18 cellular contexts compared by ENCODE assay signal in the genomic region with DNA sequence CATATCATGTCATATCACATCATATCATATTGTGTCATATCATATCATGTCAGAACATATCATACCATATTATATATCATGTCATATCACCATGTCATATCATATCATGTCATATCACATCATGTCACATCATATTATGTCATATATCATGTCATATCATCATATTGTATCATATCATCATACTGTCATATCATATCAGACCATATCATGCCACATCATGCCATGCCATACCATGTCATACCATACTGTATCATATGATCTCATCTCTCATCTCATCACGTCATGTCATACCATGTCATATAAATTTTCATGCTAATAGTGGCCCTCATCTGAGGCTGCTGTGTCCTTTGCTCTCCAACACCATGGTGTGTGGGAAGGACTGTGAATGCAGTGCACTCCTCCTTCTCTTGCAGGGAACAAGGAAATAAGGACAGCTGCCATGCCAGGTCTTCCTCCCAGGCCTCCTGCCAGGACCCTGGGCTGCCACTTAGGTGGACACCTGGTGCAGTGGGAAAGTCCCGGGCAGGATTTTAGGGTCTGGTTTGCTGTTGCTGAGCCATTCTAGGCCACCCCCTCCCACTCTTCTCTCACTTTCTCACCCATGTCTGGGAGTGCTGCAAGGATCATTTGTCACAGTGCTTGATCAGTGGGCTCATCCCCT.
DNase-seq lines count a peak whose midpoint lies in the region; ATAC-seq and TF ChIP-seq lines count a peak whose summit lies in the region.
"Had no signal": no experiment of that assay in that cellular context is flagged by ENCODE, and none has a peak within 500 bp of the region (broad histone marks: within the 10 kb centered on the region; RNA-seq: fewer than 3 reads in every experiment).

No MANE protein-coding gene starts in this region.

- no peaks in the 10 kb centered on the region for H3K79me1 ChIP-seq in H9 (ENCODE audit: insufficient read depth, low read depth, low read length, poor library complexity, severe bottlenecking)

- H4K5ac ChIP-seq in H9 (ENCODE audit: insufficient read length, low read depth, low read length), result no peak overlapping the region

- no peaks in the 10 kb centered on the region for H4K20me1 ChIP-seq in H9 (ENCODE audit: control insufficient read depth, insufficient read depth, insufficient read length)

- H3K4me2 ChIP-seq in H9 (ENCODE audit: insufficient read depth, insufficient read length, low read length), result no peak overlapping the region
- H3K4me2 ChIP-seq: KMS-11 had no signal

- peaks cover 11 to 12% of the 10 kb centered on the region in 2 experiments; a peak in 3 of 4 replicates for H3K4me1 Mint-ChIP-seq in H9

- no peak overlapping the region for H3K23ac ChIP-seq in H9 (ENCODE audit: insufficient read length, low read depth, low read length)

- H3K27me3 ChIP-seq in right atrium auricular region (no peaks in the 10 kb centered on the region), right cardiac atrium (ENCODE audit: control insufficient read depth, insufficient read depth) (no peaks in the 10 kb centered on the region), H9 (ENCODE audit: insufficient read depth, low read length) (no peaks in the 10 kb centered on the region), esophagus muscularis mucosa (no peaks in the 10 kb centered on the region)

- no peaks in the 10 kb centered on the region for H3K23me2 ChIP-seq in H9 (ENCODE audit: insufficient read length, low read depth, low read length, poor library complexity, severe bottlenecking)

- no peak overlapping the region for H2BK20ac ChIP-seq in H9 (ENCODE audit: low read depth, low read length, poor library complexity, severe bottlenecking)

- H3K9me3 ChIP-seq in right atrium auricular region, result no peaks in the 10 kb centered on the region
- no peaks in the 10 kb centered on the region for H3K9me3 ChIP-seq in right cardiac atrium (ENCODE audit: control insufficient read depth, low read length)
- no peaks in the 10 kb centered on the region for H3K9me3 ChIP-seq in H9 (ENCODE audit: control insufficient read depth, low read depth, low read length)
- H3K9me3 ChIP-seq in esophagus muscularis mucosa, result no peaks in the 10 kb centered on the region

- H4K8ac ChIP-seq in H9 (replicated peaks; ENCODE audit: insufficient read length, low read depth, low read length), result peak overlapping the region; percentile 43

- H3T11ph ChIP-seq in H9 (ENCODE audit: low read length), result no peak overlapping the region

- H3K27ac Mint-ChIP-seq in H9, result no peak overlapping the region
- H3K27ac Mint-ChIP-seq: T-helper 1 cell treated with Interleukin-12 subunit alpha and Interleukin-12 subunit beta and Interleukin-4 antibody, amounts not matched to agents 30 μg/mL and 1 μg/mL, for 36 hours had no signal

- H3K18ac ChIP-seq in H9 (ENCODE audit: insufficient read length, low read depth, low read length), result no peak overlapping the region

- H2AK5ac ChIP-seq in H9 (ENCODE audit: insufficient read length, low read length), result no peak overlapping the region

- TF ChIP-seq CTCF in right atrium auricular region (IDR thresholded peaks at IDR 0.05) (no peak), H9 (conservative IDR thresholded peaks at IDR 0.05) (no peak), esophagus muscularis mucosa (IDR thresholded peaks at IDR 0.05) (no peak)

- no peak overlapping the region for H3K56ac ChIP-seq in H9 (ENCODE audit: insufficient read length, low read depth, low read length)

- TF ChIP-seq POLR2A in esophagus muscularis mucosa (IDR thresholded peaks at IDR 0.05; ENCODE audit: low read depth), result no peak

- H3K4ac ChIP-seq in H9 (ENCODE audit: low read depth, low read length), result no peak overlapping the region

- peaks cover 2% of the 10 kb centered on the region for H3K27me3 Mint-ChIP-seq in H9 (ENCODE audit: low read depth)

- 82% methylated on average over 2 of the region's 2 CpGs for WGBS in right cardiac atrium
- WGBS in H9 (ENCODE audit: extremely low coverage, insufficient read length, low lambda C conversion rate), result no CpG with 5 or more reads among the region's 2 CpGs
- 82% methylated on average over 2 of the region's 2 CpGs for WGBS in esophagus muscularis mucosa

- no peak overlapping the region for H2BK12ac ChIP-seq in H9 (ENCODE audit: insufficient read length, low read depth, low read length)

- no peak overlapping the region for H3K4me3 Mint-ChIP-seq in H9
- H3K4me3 Mint-ChIP-seq: T-helper 1 cell treated with Interleukin-12 subunit alpha and Interleukin-12 subunit beta and Interleukin-4 antibody, amounts not matched to agents 30 μg/mL and 1 μg/mL, for 36 hours had no signal

- ATAC-seq in right cardiac atrium, result no peak
- ATAC-seq in GM19035 (IDR thresholded peaks at IDR 0.05; ENCODE audit: unreplicated experiment), result no peak

- no peak overlapping the region for H2AFZ ChIP-seq in H9 (ENCODE audit: low read length)

- no peaks in the 10 kb centered on the region for H3K4me1 ChIP-seq in right atrium auricular region
- no peaks in the 10 kb centered on the region for H3K4me1 ChIP-seq in right cardiac atrium (ENCODE audit: control insufficient read depth, insufficient read depth, low read length)
- no peaks in the 10 kb centered on the region; the same call in 1 of the 2 replicates for H3K4me1 ChIP-seq in H9 (ENCODE audit: insufficient read depth, low read length)
- H3K4me1 ChIP-seq in esophagus muscularis mucosa, result no peaks in the 10 kb centered on the region

- H3K27ac ChIP-seq in right atrium auricular region (no peak overlapping the region), right cardiac atrium (ENCODE audit: low read length) (no peak overlapping the region), H9 (ENCODE audit: insufficient read length, low read depth, low read length) (no peak overlapping the region), esophagus muscularis mucosa (replicated peaks in 1 of 4) (no peak overlapping the region)
- H3K27ac ChIP-seq: KMS-11 had no signal

- H3K36me3 ChIP-seq in right atrium auricular region, result no peaks in the 10 kb centered on the region
- no peaks in the 10 kb centered on the region for H3K36me3 ChIP-seq in esophagus muscularis mucosa

- no peak overlapping the region for H3K14ac ChIP-seq in H9 (ENCODE audit: insufficient read depth, low read length)

- H3K4me3 ChIP-seq in right atrium auricular region (no peak overlapping the region), right cardiac atrium (ENCODE audit: low read length) (no peak overlapping the region), esophagus muscularis mucosa (no peak overlapping the region)

- no peak overlapping the region for H3K9ac ChIP-seq in H9 (ENCODE audit: extremely low read depth, insufficient read length, low read length)
- H3K9ac ChIP-seq: KMS-11 had no signal

- no peak overlapping the region for H4K91ac ChIP-seq in H9 (ENCODE audit: insufficient read length, low read depth, low read length)

- H2BK15ac ChIP-seq in H9 (ENCODE audit: low read depth, low read length), result no peak overlapping the region

- no peak for TF ChIP-seq EP300 in esophagus muscularis mucosa (IDR thresholded peaks at IDR 0.05)

- no peak overlapping the region for H2BK120ac ChIP-seq in H9 (ENCODE audit: low read depth, low read length, poor library complexity, severe bottlenecking)

- H3K9me3 Mint-ChIP-seq in H9, result no peaks in the 10 kb centered on the region
- H3K9me3 Mint-ChIP-seq: T-helper 1 cell treated with Interleukin-12 subunit alpha and Interleukin-12 subunit beta and Interleukin-4 antibody, amounts not matched to agents 30 μg/mL and 1 μg/mL, for 36 hours had no signal

- in situ Hi-C loops in KBM-7 (cut with MboI; ENCODE audit: low pct_unique_long_range_greater_than_20kb, low sequenced_read_pairs), result no loop called here

- intact Hi-C loops in right cardiac atrium (cut with DNase I), result no loop called here
- intact Hi-C loops in esophagus muscularis mucosa (cut with DNase I), result no loop called here

- no peak overlapping the region for H2BK5ac ChIP-seq in H9 (ENCODE audit: insufficient read length, low read length)

- DNase-seq in right atrium auricular region (ENCODE audit: low spot score) (peak; percentile 23), right cardiac atrium (no peak), H9 (no peak), esophagus muscularis mucosa (ENCODE audit: extremely low spot score) (peak; percentile 34), KBM-7 (no peak), HuH-7.5 (ENCODE audit: low spot score) (no peak), SIG-M5 (lab: John Stamatoyannopoulos, UW) (no peak)
- DNase-seq: 8988T, EL, NCI-H1105, NCI-H2029 treated with DMSO at 0.1 percent for 48 hours, NCI-H226, NCI-H510A treated with DMSO at 0.1 percent for 48 hours, NCI-H82, Right ventricle myocardium superior had no signal

- H3K36me3 Mint-ChIP-seq in H9 (ENCODE audit: insufficient read depth in 1 of 3, low read depth in 3 of 3), result no peaks in the 10 kb centered on the region

- no peaks in the 10 kb centered on the region for H3K79me2 ChIP-seq in H9 (ENCODE audit: insufficient read depth, low read length)

Comparison
In these comparisons a context has a peak if more than half of its experiments do, and no peak if none do; other contexts are left out.
1. DNase-seq: peak in right atrium auricular region (single experiment) and esophagus muscularis mucosa (single experiment); none in right cardiac atrium (0 of 3), H9 (single experiment), KBM-7 (single experiment), HuH-7.5 (single experiment) and SIG-M5 (single experiment).